ENCODE assay signal across 13 cellular contexts in the genomic region with DNA sequence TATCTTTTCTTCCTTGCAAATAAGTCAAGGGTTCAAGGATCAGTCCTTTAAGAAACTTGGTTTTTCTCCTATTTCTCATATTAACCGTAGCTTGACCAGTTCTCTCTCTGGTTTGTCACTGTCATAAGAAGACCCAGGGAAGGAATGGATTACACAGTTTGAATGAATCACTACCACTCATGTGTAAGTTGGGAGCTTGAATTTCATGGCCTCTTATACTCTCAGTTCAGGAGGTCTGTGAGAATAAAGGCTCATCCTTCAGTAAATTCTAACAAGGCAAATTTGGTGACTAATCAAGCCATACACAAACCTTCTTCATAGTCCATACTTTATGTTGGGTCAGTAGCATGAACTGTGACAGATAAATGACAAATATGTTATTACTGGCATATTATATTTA.
"Had no signal": no experiment of that assay in that cellular context is flagged by ENCODE, and none has a peak within 500 bp of the region (broad histone marks: within the 10 kb centered on the region; RNA-seq: fewer than 3 reads in every experiment).

No MANE protein-coding gene starts in this region.

- H3K4me1 ChIP-seq: lower lobe of right lung, suprapubic skin had no signal

- H3K36me3 ChIP-seq: lower lobe of right lung, suprapubic skin had no signal

- H3K9me3 ChIP-seq: lower lobe of right lung, suprapubic skin had no signal

- H3K27me3 ChIP-seq: dorsolateral prefrontal cortex, hepatocyte, suprapubic skin had no signal

- ATAC-seq: activated CD8-positive, alpha-beta T cell treated with anti-CD3 and anti-CD28 coated beads for 36 hours; esophagus mucosa; lower lobe of right lung; right cardiac atrium had no signal

- H3K4me3 ChIP-seq: dorsolateral prefrontal cortex, hepatocyte, lower lobe of right lung, suprapubic skin had no signal

- H3K27ac ChIP-seq: dorsolateral prefrontal cortex, hepatocyte, lower lobe of right lung, suprapubic skin had no signal

- DNase-seq: activated CD8-positive, alpha-beta memory T cell treated with anti-CD3 and anti-CD28 coated beads, Interleukin-2, amount 50 U/mL, for 4 hours; activated CD8-positive, alpha-beta T cell treated with anti-CD3 and anti-CD28 coated beads for 36 hours; activated naive CD8-positive, alpha-beta T cell treated with anti-CD3 and anti-CD28 coated beads, Interleukin-2, amount 10 ng/mL, durations not matched to agents 7 days and 5 days; anterior cingulate cortex; dorsolateral prefrontal cortex; lower lobe of right lung; naive B cell; right cardiac atrium; stimulated activated naive CD4-positive, alpha-beta T cell; T-helper 9 cell had no signal
